1 cellular context compared by ENCODE assay signal in the genomic region with DNA sequence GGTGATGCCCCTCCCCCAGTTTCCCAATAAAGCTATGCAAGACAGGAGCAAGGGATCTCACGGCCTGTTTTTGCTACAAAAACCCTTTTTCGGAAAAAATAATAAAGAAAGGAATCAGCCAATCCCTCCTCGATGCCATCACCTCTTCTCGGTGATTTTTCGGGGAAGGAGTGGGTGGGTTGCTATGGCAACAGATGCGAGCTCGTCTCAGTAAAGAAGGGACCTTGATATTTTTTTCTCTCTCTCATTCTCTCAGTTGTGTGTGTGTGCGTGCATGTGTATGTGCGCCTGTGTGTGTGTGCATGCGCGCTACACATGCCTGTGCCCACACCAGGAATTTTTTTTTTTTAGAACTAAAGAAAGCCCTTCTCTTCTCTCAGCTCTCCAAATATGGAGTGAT.
TF ChIP-seq lines count a peak whose summit lies in the region.

No MANE protein-coding gene starts in this region.

TF ChIP-seq in HCT116, 20 proteins besides CTCF, POLR2A, EP300 and RAD21:
- no peak for TF ChIP-seq SRF (IDR thresholded peaks at IDR 0.05; ENCODE audit: low read depth)
- TF ChIP-seq CBX3 (IDR thresholded peaks at IDR 0.05; ENCODE audit: low read depth), result no peak
- TF ChIP-seq JUND (IDR thresholded peaks at IDR 0.05), result no peak
- TF ChIP-seq, protein P1, sequence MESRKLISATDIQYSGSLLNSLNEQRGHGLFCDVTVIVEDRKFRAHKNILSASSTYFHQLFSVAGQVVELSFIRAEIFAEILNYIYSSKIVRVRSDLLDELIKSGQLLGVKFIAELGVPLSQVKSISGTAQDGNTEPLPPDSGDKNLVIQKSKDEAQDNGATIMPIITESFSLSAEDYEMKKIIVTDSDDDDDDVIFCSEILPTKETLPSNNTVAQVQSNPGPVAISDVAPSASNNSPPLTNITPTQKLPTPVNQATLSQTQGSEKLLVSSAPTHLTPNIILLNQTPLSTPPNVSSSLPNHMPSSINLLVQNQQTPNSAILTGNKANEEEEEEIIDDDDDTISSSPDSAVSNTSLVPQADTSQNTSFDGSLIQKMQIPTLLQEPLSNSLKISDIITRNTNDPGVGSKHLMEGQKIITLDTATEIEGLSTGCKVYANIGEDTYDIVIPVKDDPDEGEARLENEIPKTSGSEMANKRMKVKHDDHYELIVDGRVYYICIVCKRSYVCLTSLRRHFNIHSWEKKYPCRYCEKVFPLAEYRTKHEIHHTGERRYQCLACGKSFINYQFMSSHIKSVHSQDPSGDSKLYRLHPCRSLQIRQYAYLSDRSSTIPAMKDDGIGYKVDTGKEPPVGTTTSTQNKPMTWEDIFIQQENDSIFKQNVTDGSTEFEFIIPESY (IDR thresholded peaks at IDR 0.05; ENCODE audit: extremely low read depth, insufficient replicate concordance, low read length), result no peak
- no peak for TF ChIP-seq POLR2AphosphoS5 (IDR thresholded peaks at IDR 0.05; ENCODE audit: low read depth, low read length)
- 0 out of 2 replicates have a peak, but pooled peaks have one; percentile 24 for TF ChIP-seq EGR1 (IDR thresholded peaks at IDR 0.05; ENCODE audit: low read depth)
- TF ChIP-seq ZNF274 (IDR thresholded peaks at IDR 0.05; ENCODE audit: low read depth, low read length), result no peak
- TF ChIP-seq CEBPB (IDR thresholded peaks at IDR 0.05; ENCODE audit: low read depth), result no peak
TF ChIP-seq in HCT116: peak in this region for 1.
